In the genomic region with DNA sequence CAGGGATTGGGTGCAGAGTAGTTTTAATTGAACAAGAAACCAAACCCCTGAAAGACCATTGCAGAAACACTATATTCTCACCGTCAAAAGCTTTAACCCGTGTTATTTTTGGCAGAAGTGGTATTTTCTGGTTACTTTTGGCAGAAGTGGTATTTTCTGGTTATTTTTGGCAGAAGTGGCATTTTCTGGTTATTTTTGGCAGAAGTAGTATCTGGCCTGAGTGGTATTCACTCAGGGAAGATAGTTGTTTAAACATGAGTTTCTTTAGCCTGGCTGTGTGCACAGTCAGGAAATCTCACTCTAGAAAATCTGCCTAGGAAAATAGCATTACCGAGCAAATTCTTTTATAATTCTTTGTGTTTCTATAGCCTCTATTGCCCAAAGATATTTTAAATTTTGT, we compare ENCODE assay signal across 25 cellular contexts.
A peak's percentile ranks its signal among the peaks of the same experiment; 100 is the strongest.
DNase-seq lines count a peak whose midpoint lies in the region; ATAC-seq and TF ChIP-seq lines count a peak whose summit lies in the region.
"Had no signal": no experiment of that assay in that cellular context is flagged by ENCODE, and none has a peak within 500 bp of the region (broad histone marks: within the 10 kb centered on the region; RNA-seq: fewer than 3 reads in every experiment).

No MANE protein-coding gene starts in this region.

- no peak for ATAC-seq in GM23338
- ATAC-seq: activated naive CD8-positive, alpha-beta T cell treated with anti-CD3 and anti-CD28 coated beads, Interleukin-2, amount 50 U/mL, for 24 hours; HepG2 had no signal

- H3K27ac ChIP-seq in GM23338 (ENCODE audit: low read depth) = no peak overlapping the region
- H3K27ac ChIP-seq: epithelial cell of prostate had no signal

- H2AFZ ChIP-seq in GM23338 = no peak overlapping the region

- H3K9me2 ChIP-seq in GM23338 (ENCODE audit: insufficient read depth) = no peaks in the 10 kb centered on the region

- no peak for TF ChIP-seq CTCF in GM23338 (conservative IDR thresholded peaks at IDR 0.05; ENCODE audit: low read depth in 2 of 2)
- TF ChIP-seq CTCF in fibroblast of the aortic adventitia (IDR thresholded peaks at IDR 0.05; ENCODE audit: insufficient read depth, low read length) = no peak

- H3K9me3 Mint-ChIP-seq in GM23338 = no peaks in the 10 kb centered on the region
- H3K9me3 Mint-ChIP-seq: activated B cell treated with CpG ODN at 0.5 μM for 24 hours; activated CD4-positive, alpha-beta memory T cell treated with anti-CD3 and anti-CD28 coated beads for 36 hours; activated naive CD8-positive, alpha-beta T cell treated with anti-CD3 and anti-CD28 coated beads, Interleukin-2, amount 50 U/mL, for 24 hours; dendritic cell treated with granulocyte-macrophage colony-stimulating factor and Interleukin-4, amounts not matched to agents 40 ng/mL and 50 ng/mL, for 4 days had no signal

- no peaks in the 10 kb centered on the region for H3K36me3 Mint-ChIP-seq in GM23338 (ENCODE audit: low read depth)
- H3K36me3 Mint-ChIP-seq: activated CD4-positive, alpha-beta memory T cell treated with anti-CD3 and anti-CD28 coated beads for 36 hours had no signal

- H4K20me1 ChIP-seq in GM23338 (replicated peaks; ENCODE audit: insufficient read depth) = no peaks in the 10 kb centered on the region

- H3K4me1 Mint-ChIP-seq in GM23338 = peaks cover 30% of the 10 kb centered on the region
- H3K4me1 Mint-ChIP-seq: activated B cell treated with CpG ODN at 0.5 μM for 24 hours; activated naive CD8-positive, alpha-beta T cell treated with anti-CD3 and anti-CD28 coated beads, Interleukin-2, amount 50 U/mL, for 24 hours had no signal

- no peaks in the 10 kb centered on the region for H3K36me3 ChIP-seq in GM23338 (ENCODE audit: insufficient read depth)
- H3K36me3 ChIP-seq: tibial artery had no signal

- no peak overlapping the region for H3K4me2 ChIP-seq in GM23338

- no peak overlapping the region for H3K4me3 Mint-ChIP-seq in GM23338
- H3K4me3 Mint-ChIP-seq: activated B cell treated with CpG ODN at 0.5 μM for 24 hours; activated CD4-positive, alpha-beta memory T cell treated with anti-CD3 and anti-CD28 coated beads for 36 hours; activated naive CD8-positive, alpha-beta T cell treated with anti-CD3 and anti-CD28 coated beads, Interleukin-2, amount 50 U/mL, for 24 hours; dendritic cell treated with granulocyte-macrophage colony-stimulating factor and Interleukin-4, amounts not matched to agents 40 ng/mL and 50 ng/mL, for 4 days had no signal

- no peaks in the 10 kb centered on the region for H3K27me3 ChIP-seq in GM23338 (ENCODE audit: insufficient read depth)
- H3K27me3 ChIP-seq: tibial artery had no signal

- H3K4me1 ChIP-seq in GM23338 (ENCODE audit: insufficient read depth) = peaks cover 31% of the 10 kb centered on the region

- no peaks in the 10 kb centered on the region for H3K79me2 ChIP-seq in GM23338 (replicated peaks; ENCODE audit: insufficient read depth)

- H3F3A ChIP-seq in GM23338 (replicated peaks; ENCODE audit: low read depth) = no peaks in the 10 kb centered on the region

- DNase-seq in GM23338 (ENCODE audit: low spot score) = no peak
- DNase-seq in astrocyte of the hippocampus (ENCODE audit: low read depth, low spot score) = peak; percentile 86
- peak; percentile 90 for DNase-seq in fibroblast of the aortic adventitia (ENCODE audit: low read depth)
- DNase-seq in stromal cell of bone marrow (ENCODE audit: low read depth) = peak; percentile 64
- DNase-seq in iPS-NIHi11 (ENCODE audit: low spot score) = no peak
- DNase-seq in DMS153 treated with DMSO at 0.1 percent for 48 hours (lab: John Stamatoyannopoulos, UW; ENCODE audit: unreplicated experiment) = no peak
- no peak for DNase-seq in Kasumi-1 (lab: John Stamatoyannopoulos, UW)
- DNase-seq in NCI-H146 treated with DMSO at 0.1 percent for 48 hours (lab: John Stamatoyannopoulos, UW; ENCODE audit: unreplicated experiment) = no peak
- DNase-seq: activated B cell treated with CpG ODN at 0.5 μM for 24 hours; activated CD4-positive, alpha-beta memory T cell treated with anti-CD3 and anti-CD28 coated beads for 36 hours; activated effector memory CD4-positive, alpha-beta T cell treated with Interleukin-2 at 50 U/mL for 16 hours; activated naive CD8-positive, alpha-beta T cell treated with anti-CD3 and anti-CD28 coated beads, Interleukin-2, amount 50 U/mL, for 24 hours; COR-L47; GOT3; NCI-H1417; NCI-H2171; NCI-H524; stimulated activated CD4-positive, alpha-beta T cell treated with anti-CD3 and anti-CD28 coated beads, Interleukin-4, amount 100 ng/mL, for 24 hours; stimulated activated naive CD4-positive, alpha-beta T cell treated with Interleukin-2 at 50 U/mL for 16 hours; T1000; tibial artery had no signal

- H3K4me3 ChIP-seq in GM23338 = no peak overlapping the region
- no peak overlapping the region for H3K4me3 ChIP-seq in fibroblast of the aortic adventitia (ENCODE audit: low read depth, low read length)
- H3K4me3 ChIP-seq: lung, tibial artery had no signal

- peak overlapping the region; percentile 24; the same call in 1 of the 2 replicates for H3K27ac Mint-ChIP-seq in GM23338
- H3K27ac Mint-ChIP-seq: activated B cell treated with CpG ODN at 0.5 μM for 24 hours; activated CD4-positive, alpha-beta memory T cell treated with anti-CD3 and anti-CD28 coated beads for 36 hours; activated naive CD8-positive, alpha-beta T cell treated with anti-CD3 and anti-CD28 coated beads, Interleukin-2, amount 50 U/mL, for 24 hours; dendritic cell treated with granulocyte-macrophage colony-stimulating factor and Interleukin-4, amounts not matched to agents 40 ng/mL and 50 ng/mL, for 4 days had no signal

- H3K27me3 Mint-ChIP-seq in GM23338 (ENCODE audit: insufficient read depth, low read depth, poor library complexity) = no peaks in the 10 kb centered on the region
- H3K27me3 Mint-ChIP-seq: activated B cell treated with CpG ODN at 0.5 μM for 24 hours; activated CD4-positive, alpha-beta memory T cell treated with anti-CD3 and anti-CD28 coated beads for 36 hours; activated naive CD8-positive, alpha-beta T cell treated with anti-CD3 and anti-CD28 coated beads, Interleukin-2, amount 50 U/mL, for 24 hours; dendritic cell treated with granulocyte-macrophage colony-stimulating factor and Interleukin-4, amounts not matched to agents 40 ng/mL and 50 ng/mL, for 4 days had no signal

TF ChIP-seq in GM23338, 12 proteins besides CTCF, POLR2A, EP300 and RAD21 (continues in another document):
- TF ChIP-seq REST (IDR thresholded peaks at IDR 0.05; ENCODE audit: unreplicated experiment) (no peak), EZH2phosphoT487 (IDR thresholded peaks at IDR 0.05; ENCODE audit: unreplicated experiment) (no peak), JUNB (IDR thresholded peaks at IDR 0.05; ENCODE audit: unreplicated experiment) (no peak), EZH2 (IDR thresholded peaks at IDR 0.05; ENCODE audit: low read depth, unreplicated experiment) (no peak), NANOG (IDR thresholded peaks at IDR 0.05; ENCODE audit: borderline replicate concordance) (no peak), ZNF114 (CRISPR knock-in tag; IDR thresholded peaks at IDR 0.05) (no peak)
- TF ChIP-seq, protein P1, sequence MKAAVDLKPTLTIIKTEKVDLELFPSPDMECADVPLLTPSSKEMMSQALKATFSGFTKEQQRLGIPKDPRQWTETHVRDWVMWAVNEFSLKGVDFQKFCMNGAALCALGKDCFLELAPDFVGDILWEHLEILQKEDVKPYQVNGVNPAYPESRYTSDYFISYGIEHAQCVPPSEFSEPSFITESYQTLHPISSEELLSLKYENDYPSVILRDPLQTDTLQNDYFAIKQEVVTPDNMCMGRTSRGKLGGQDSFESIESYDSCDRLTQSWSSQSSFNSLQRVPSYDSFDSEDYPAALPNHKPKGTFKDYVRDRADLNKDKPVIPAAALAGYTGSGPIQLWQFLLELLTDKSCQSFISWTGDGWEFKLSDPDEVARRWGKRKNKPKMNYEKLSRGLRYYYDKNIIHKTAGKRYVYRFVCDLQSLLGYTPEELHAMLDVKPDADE (IDR thresholded peaks at IDR 0.05) = no peak

Comparison
In these comparisons a context has a peak if more than half of its experiments do, and no peak if none do; other contexts are left out.
1. DNase-seq: peak in astrocyte of the hippocampus (single experiment), fibroblast of the aortic adventitia (single experiment) and stromal cell of bone marrow (single experiment); none in GM23338 (single experiment), iPS-NIHi11 (single experiment), DMS153 treated with DMSO at 0.1 percent for 48 hours (single experiment), Kasumi-1 (0 of 2) and NCI-H146 treated with DMSO at 0.1 percent for 48 hours (single experiment).